Comparison of ENCODE assay signal across 20 cellular contexts in the genomic region with DNA sequence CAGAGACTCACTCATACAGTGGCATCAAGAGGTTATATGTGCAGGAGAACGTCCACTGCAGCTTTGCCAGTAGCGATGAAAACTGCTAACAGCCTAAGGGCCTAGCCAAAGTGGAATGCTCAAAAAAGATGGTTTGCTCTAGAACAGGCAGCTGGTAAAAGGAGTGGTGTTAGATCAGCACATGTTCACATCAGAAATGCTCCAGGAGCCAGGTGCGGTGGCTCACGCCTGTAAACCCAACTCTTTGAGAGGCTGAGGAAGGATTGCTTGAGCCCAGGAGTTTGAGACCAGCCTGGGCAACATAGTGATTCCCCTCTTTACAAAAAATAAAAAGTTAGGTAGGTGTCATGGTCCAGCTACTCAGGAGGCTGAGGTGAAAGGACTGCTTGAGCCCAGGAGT.
"Had no signal": no experiment of that assay in that cellular context is flagged by ENCODE, and none has a peak within 500 bp of the region (broad histone marks: within the 10 kb centered on the region; RNA-seq: fewer than 3 reads in every experiment).

No MANE protein-coding gene starts in this region.

- H3K4me1 Mint-ChIP-seq: stimulated activated naive B cell treated with anti-CD40 and anti-IgM and Interleukin-4, amounts not matched to agents 10 μg/mL and 1 μg/mL and 100 μg/mL, for 72 hours had no signal

- H3K9ac ChIP-seq: parathyroid adenoma had no signal

- H2AFZ ChIP-seq: hepatocyte, parathyroid adenoma had no signal

- H3K27ac ChIP-seq: colonic mucosa, foreskin keratinocyte, hepatocyte, parathyroid adenoma, prostate gland, thoracic aorta, transverse colon had no signal

- FAIRE-seq: endothelial cell of umbilical vein had no signal

- H3K79me2 ChIP-seq: hepatocyte, parathyroid adenoma had no signal

- H3K27me3 ChIP-seq: colonic mucosa, foreskin keratinocyte, hepatocyte, transverse colon had no signal

- H3K4me3 Mint-ChIP-seq: naive B cell; stimulated activated naive B cell treated with anti-CD40 and anti-IgM and Interleukin-4, amounts not matched to agents 10 μg/mL and 1 μg/mL and 100 μg/mL, for 72 hours; stimulated activated naive CD8-positive, alpha-beta T cell treated with anti-CD3 and anti-CD28 coated beads, Interleukin-15, amount 100 ng/mL, for 72 hours had no signal

- H3K9me3 ChIP-seq: colonic mucosa, prostate gland, thoracic aorta, transverse colon had no signal

- H3K9me3 Mint-ChIP-seq: naive B cell; stimulated activated naive B cell treated with anti-CD40 and anti-IgM and Interleukin-4, amounts not matched to agents 10 μg/mL and 1 μg/mL and 100 μg/mL, for 72 hours; stimulated activated naive CD8-positive, alpha-beta T cell treated with anti-CD3 and anti-CD28 coated beads, Interleukin-15, amount 100 ng/mL, for 72 hours had no signal

- H3K4me2 ChIP-seq: hepatocyte had no signal

- H3K4me1 ChIP-seq: colonic mucosa, foreskin keratinocyte, parathyroid adenoma, prostate gland, transverse colon had no signal

- H3K4me3 ChIP-seq: colonic mucosa, hepatocyte, prostate gland, thoracic aorta, transverse colon had no signal

- H3K27ac Mint-ChIP-seq: stimulated activated naive B cell treated with anti-CD40 and anti-IgM and Interleukin-4, amounts not matched to agents 10 μg/mL and 1 μg/mL and 100 μg/mL, for 72 hours; stimulated activated naive CD8-positive, alpha-beta T cell treated with anti-CD3 and anti-CD28 coated beads, Interleukin-15, amount 100 ng/mL, for 72 hours had no signal

- ATAC-seq: foreskin keratinocyte; left colon; left ventricle myocardium superior; sciatic nerve; stimulated activated naive B cell treated with anti-CD40 and anti-IgM and Interleukin-4, amounts not matched to agents 10 μg/mL and 1 μg/mL and 100 μg/mL, for 72 hours; stimulated activated naive CD8-positive, alpha-beta T cell treated with anti-CD3 and anti-CD28 coated beads, Interleukin-15, amount 100 ng/mL, for 72 hours had no signal

- H3K27me3 Mint-ChIP-seq: naive B cell; stimulated activated naive B cell treated with anti-CD40 and anti-IgM and Interleukin-4, amounts not matched to agents 10 μg/mL and 1 μg/mL and 100 μg/mL, for 72 hours; stimulated activated naive CD8-positive, alpha-beta T cell treated with anti-CD3 and anti-CD28 coated beads, Interleukin-15, amount 100 ng/mL, for 72 hours had no signal

- DNase-seq: colonic mucosa; dermis blood vessel endothelial cell; erythroblast; foreskin keratinocyte; left colon; left ventricle myocardium superior; mesendoderm; naive B cell; occipital lobe; stimulated activated CD4-positive, alpha-beta T cell treated with anti-CD3 and anti-CD28 coated beads, Interleukin-2, amount 100 ng/mL, for 24 hours; stimulated activated CD4-positive, alpha-beta T cell treated with anti-CD3 and anti-CD28 coated beads, Interleukin-4, amount 100 ng/mL, for 4 hours; stimulated activated naive B cell treated with anti-CD40 and anti-IgM and Interleukin-4, amounts not matched to agents 10 μg/mL and 1 μg/mL and 100 μg/mL, for 72 hours; stimulated activated naive CD8-positive, alpha-beta T cell treated with anti-CD3 and anti-CD28 coated beads, Interleukin-15, amount 100 ng/mL, for 72 hours; transverse colon had no signal

- H3K36me3 ChIP-seq: colonic mucosa, prostate gland, thoracic aorta had no signal
